Comparison of ENCODE assay signal across 9 cellular contexts in the genomic region with DNA sequence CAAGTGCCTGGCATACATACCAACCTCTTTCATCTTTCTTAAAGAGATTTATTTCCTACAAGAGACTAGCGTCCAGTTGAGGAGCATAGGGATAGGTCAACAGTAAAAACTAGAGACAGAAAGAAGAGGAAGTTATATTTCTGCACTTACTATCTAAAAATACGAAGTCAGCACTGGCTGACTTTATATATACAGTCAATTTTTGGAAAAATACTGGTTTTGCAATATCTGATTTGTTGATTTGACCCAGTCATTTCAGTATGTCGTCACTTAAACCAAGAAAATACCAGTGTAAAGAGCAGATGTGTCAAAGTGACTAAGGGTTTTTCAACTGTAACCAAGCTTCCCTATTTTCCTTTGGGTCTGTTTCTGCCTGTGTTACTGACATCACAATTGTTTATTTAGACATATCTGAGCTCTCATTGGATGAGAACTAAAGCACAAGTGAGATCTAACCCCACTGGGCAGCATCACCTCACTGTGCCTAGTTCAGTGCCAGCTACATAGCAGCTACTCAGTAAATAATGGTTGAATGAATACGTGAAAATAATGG. TPM values are rescaled to one million over a fixed set of nuclear protein-coding genes. Genes with fewer than 3 reads are reported as not detected.
DNase-seq lines count a peak whose midpoint lies in the region; ATAC-seq lines count a peak whose summit lies in the region.
"Had no signal": no experiment of that assay in that cellular context is flagged by ENCODE, and none has a peak within 500 bp of the region (broad histone marks: within the 10 kb centered on the region; RNA-seq: fewer than 3 reads in every experiment).

No MANE protein-coding gene starts in this region.

- peak; percentile 39 for ATAC-seq in left lobe of liver
- ATAC-seq in GM18861 (IDR thresholded peaks at IDR 0.05; ENCODE audit: unreplicated experiment) = no peak
- ATAC-seq: GM23338 had no signal

- DNase-seq in GDM1 (lab: John Stamatoyannopoulos, UW) = peak; percentile 31
- peak; percentile 77 for DNase-seq in HCEC 1CT
- DNase-seq in SKM-1 (lab: John Stamatoyannopoulos, UW; ENCODE audit: unreplicated experiment) = peak; percentile 89
- no peak for DNase-seq in left lobe of liver (ENCODE audit: low spot score)
- DNase-seq in DMS53 (lab: John Stamatoyannopoulos, UW) = no peak
- no peak for DNase-seq in NCI-H1105 (lab: John Stamatoyannopoulos, UW)
- no peak for DNase-seq in GM19240 (ENCODE audit: insufficient read length, low spot score)

RNA-seq across cellular contexts. Expression of a gene that starts 23.0 kb away (rescaled TPM):
- 1.1 TPM for total RNA-seq in left lobe of liver
- total RNA-seq: GM23338 had no signal

Comparison
In these comparisons a context has a peak if more than half of its experiments do, and no peak if none do; other contexts are left out.
1. DNase-seq: peak in GDM1 (single experiment), HCEC 1CT (single experiment) and SKM-1 (single experiment); none in left lobe of liver (single experiment), DMS53 (single experiment), NCI-H1105 (single experiment) and GM19240 (single experiment).